ENCODE assay signal across 1 cellular context in genomic region chr2:11422901-11423435, GRCh38.
TF ChIP-seq lines count a peak whose summit lies in the region.

No MANE protein-coding gene starts in this region.

TF ChIP-seq in HepG2, 621 proteins besides CTCF, POLR2A, EP300 and RAD21 (continued from another document and continues in another):
- TF ChIP-seq NR2F1 (CRISPR knock-in tag; IDR thresholded peaks at IDR 0.05) (peak; percentile 67 to 71; a peak in 3 of 4 replicates), MXD4 (CRISPR knock-in tag; IDR thresholded peaks at IDR 0.05) (no peak), ZNF251 (CRISPR knock-in tag; IDR thresholded peaks at IDR 0.05) (no peak), ZFP82 (CRISPR knock-in tag; IDR thresholded peaks at IDR 0.05; ENCODE audit: borderline replicate concordance) (no peak), MTF2 (CRISPR knock-in tag; IDR thresholded peaks at IDR 0.05; ENCODE audit: borderline replicate concordance) (no peak), ZNF552 (CRISPR knock-in tag; IDR thresholded peaks at IDR 0.05; ENCODE audit: borderline replicate concordance) (no peak), ZFP36L2 (CRISPR knock-in tag; IDR thresholded peaks at IDR 0.05) (no peak), IRF2 (CRISPR knock-in tag; IDR thresholded peaks at IDR 0.05) (peak; percentile 61), MTF1 (CRISPR knock-in tag; IDR thresholded peaks at IDR 0.05) (no peak), ZFP1 (CRISPR knock-in tag; IDR thresholded peaks at IDR 0.05) (0 out of 2 replicates have a peak, but pooled peaks have one; percentile 38), RCOR2 (CRISPR knock-in tag; IDR thresholded peaks at IDR 0.05) (peak; percentile 82), ZNF503 (CRISPR knock-in tag; IDR thresholded peaks at IDR 0.05) (peak; percentile 30; the same call in 1 of the 2 replicates), SALL2 (CRISPR knock-in tag; IDR thresholded peaks at IDR 0.05) (no peak), ZNF780A (CRISPR knock-in tag; IDR thresholded peaks at IDR 0.05) (no peak), ZNF225 (CRISPR knock-in tag; IDR thresholded peaks at IDR 0.05) (no peak), MBNL3 (CRISPR knock-in tag; conservative IDR thresholded peaks at IDR 0.05) (no peak), ZKSCAN1 (IDR thresholded peaks at IDR 0.05; ENCODE audit: low read length) (no peak), ZNF549 (CRISPR knock-in tag; IDR thresholded peaks at IDR 0.05) (no peak), ZNF670 (CRISPR knock-in tag; IDR thresholded peaks at IDR 0.05; ENCODE audit: borderline replicate concordance) (no peak; the same call in 1 of the 2 replicates), POGZ (CRISPR knock-in tag; IDR thresholded peaks at IDR 0.05) (peak; percentile 77; the same call in 1 of the 2 replicates), RBM39 (IDR thresholded peaks at IDR 0.05; ENCODE audit: low read depth, low read length, poor library complexity, severe bottlenecking) (no peak), SIN3B (IDR thresholded peaks at IDR 0.05; ENCODE audit: low read length) (no peak), NFATC3 (CRISPR knock-in tag; IDR thresholded peaks at IDR 0.05) (no peak), ZNF674 (CRISPR knock-in tag; IDR thresholded peaks at IDR 0.05; ENCODE audit: low read depth) (no peak), CENPX (CRISPR knock-in tag; IDR thresholded peaks at IDR 0.05) (no peak), EED (CRISPR knock-in tag; IDR thresholded peaks at IDR 0.05) (no peak), GATAD1 (CRISPR knock-in tag; IDR thresholded peaks at IDR 0.05) (peak; percentile 54; the same call in 1 of the 2 replicates), ZNF687 (CRISPR knock-in tag; IDR thresholded peaks at IDR 0.05) (peak; percentile 43; the same call in 1 of the 2 replicates), ZNF556 (CRISPR knock-in tag; IDR thresholded peaks at IDR 0.05; ENCODE audit: borderline replicate concordance) (no peak), ZNF605 (CRISPR knock-in tag; IDR thresholded peaks at IDR 0.05) (no peak; the same call in 1 of the 2 replicates), HIVEP1 (CRISPR knock-in tag; IDR thresholded peaks at IDR 0.05) (no peak), JUND (CRISPR knock-in tag; IDR thresholded peaks at IDR 0.05) (no peak), YY1 (IDR thresholded peaks at IDR 0.05; ENCODE audit: insufficient read depth, insufficient replicate concordance, low read depth, low read length) (no peak), TRIM22 (IDR thresholded peaks at IDR 0.05) (no peak), KLF15 (CRISPR knock-in tag; IDR thresholded peaks at IDR 0.05; ENCODE audit: borderline replicate concordance) (no peak), ZNF546 (CRISPR knock-in tag; conservative IDR thresholded peaks at IDR 0.05) (no peak), CENPT (CRISPR knock-in tag; IDR thresholded peaks at IDR 0.05; ENCODE audit: low read depth) (no peak), PCBP2 (optimal IDR thresholded peaks at IDR 0.05; ENCODE audit: low read depth, low read length, poor library complexity, severe bottlenecking) (no peak), ZNF572 (CRISPR knock-in tag; IDR thresholded peaks at IDR 0.05) (no peak), ZNF614 (CRISPR knock-in tag; IDR thresholded peaks at IDR 0.05; ENCODE audit: borderline replicate concordance) (peak; percentile 58)
- TF ChIP-seq, protein P1, sequence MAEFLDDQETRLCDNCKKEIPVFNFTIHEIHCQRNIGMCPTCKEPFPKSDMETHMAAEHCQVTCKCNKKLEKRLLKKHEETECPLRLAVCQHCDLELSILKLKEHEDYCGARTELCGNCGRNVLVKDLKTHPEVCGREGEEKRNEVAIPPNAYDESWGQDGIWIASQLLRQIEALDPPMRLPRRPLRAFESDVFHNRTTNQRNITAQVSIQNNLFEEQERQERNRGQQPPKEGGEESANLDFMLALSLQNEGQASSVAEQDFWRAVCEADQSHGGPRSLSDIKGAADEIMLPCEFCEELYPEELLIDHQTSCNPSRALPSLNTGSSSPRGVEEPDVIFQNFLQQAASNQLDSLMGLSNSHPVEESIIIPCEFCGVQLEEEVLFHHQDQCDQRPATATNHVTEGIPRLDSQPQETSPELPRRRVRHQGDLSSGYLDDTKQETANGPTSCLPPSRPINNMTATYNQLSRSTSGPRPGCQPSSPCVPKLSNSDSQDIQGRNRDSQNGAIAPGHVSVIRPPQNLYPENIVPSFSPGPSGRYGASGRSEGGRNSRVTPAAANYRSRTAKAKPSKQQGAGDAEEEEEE (CRISPR knock-in tag; IDR thresholded peaks at IDR 0.05; ENCODE audit: borderline replicate concordance), result no peak
- TF ChIP-seq, protein P2, sequence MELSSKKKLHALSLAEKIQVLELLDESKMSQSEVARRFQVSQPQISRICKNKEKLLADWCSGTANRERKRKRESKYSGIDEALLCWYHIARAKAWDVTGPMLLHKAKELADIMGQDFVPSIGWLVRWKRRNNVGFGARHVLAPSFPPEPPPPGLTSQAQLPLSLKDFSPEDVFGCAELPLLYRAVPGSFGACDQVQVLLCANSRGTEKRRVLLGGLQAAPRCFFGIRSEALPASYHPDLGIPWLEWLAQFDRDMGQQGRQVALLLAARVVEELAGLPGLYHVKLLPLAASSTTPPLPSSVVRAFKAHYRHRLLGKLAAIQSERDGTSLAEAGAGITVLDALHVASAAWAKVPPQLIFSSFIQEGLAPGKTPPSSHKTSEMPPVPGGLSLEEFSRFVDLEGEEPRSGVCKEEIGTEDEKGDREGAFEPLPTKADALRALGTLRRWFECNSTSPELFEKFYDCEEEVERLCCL (CRISPR knock-in tag; IDR thresholded peaks at IDR 0.05; ENCODE audit: borderline replicate concordance), result no peak
- TF ChIP-seq, protein P3, sequence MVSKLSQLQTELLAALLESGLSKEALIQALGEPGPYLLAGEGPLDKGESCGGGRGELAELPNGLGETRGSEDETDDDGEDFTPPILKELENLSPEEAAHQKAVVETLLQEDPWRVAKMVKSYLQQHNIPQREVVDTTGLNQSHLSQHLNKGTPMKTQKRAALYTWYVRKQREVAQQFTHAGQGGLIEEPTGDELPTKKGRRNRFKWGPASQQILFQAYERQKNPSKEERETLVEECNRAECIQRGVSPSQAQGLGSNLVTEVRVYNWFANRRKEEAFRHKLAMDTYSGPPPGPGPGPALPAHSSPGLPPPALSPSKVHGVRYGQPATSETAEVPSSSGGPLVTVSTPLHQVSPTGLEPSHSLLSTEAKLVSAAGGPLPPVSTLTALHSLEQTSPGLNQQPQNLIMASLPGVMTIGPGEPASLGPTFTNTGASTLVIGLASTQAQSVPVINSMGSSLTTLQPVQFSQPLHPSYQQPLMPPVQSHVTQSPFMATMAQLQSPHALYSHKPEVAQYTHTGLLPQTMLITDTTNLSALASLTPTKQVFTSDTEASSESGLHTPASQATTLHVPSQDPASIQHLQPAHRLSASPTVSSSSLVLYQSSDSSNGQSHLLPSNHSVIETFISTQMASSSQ (IDR thresholded peaks at IDR 0.05; ENCODE audit: low read depth), result no peak
- TF ChIP-seq, protein P3 (CRISPR knock-in tag; IDR thresholded peaks at IDR 0.05; ENCODE audit: borderline replicate concordance), result 0 out of 2 replicates have a peak, but pooled peaks have one; percentile 43
- TF ChIP-seq, protein P4, sequence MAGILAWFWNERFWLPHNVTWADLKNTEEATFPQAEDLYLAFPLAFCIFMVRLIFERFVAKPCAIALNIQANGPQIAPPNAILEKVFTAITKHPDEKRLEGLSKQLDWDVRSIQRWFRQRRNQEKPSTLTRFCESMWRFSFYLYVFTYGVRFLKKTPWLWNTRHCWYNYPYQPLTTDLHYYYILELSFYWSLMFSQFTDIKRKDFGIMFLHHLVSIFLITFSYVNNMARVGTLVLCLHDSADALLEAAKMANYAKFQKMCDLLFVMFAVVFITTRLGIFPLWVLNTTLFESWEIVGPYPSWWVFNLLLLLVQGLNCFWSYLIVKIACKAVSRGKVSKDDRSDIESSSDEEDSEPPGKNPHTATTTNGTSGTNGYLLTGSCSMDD (CRISPR knock-in tag; IDR thresholded peaks at IDR 0.05), result no peak
- TF ChIP-seq, protein P5, sequence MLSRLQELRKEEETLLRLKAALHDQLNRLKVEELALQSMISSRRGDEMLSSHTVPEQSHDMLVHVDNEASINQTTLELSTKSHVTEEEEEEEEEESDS (CRISPR knock-in tag; IDR thresholded peaks at IDR 0.05; ENCODE audit: borderline replicate concordance), result no peak
